8 cellular contexts compared by ENCODE assay signal in the genomic region with DNA sequence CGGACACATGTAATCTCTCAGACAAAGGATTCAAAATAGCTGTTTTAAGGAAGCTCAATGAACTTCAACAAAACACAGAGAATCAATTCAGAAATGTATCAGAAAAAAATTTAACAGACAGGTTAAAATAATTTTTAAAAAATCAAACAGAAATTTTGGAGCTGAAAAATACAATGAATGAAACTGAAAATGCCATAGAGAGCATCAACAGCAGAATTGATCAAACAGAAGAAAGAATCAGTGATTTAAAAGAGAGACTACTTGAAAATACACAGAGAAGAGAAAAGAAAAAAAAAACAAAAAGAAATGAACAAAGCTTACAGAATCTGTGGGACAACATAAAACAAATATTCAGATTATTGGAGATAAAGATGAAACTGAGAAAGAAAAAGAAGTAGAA.
"Had no signal": no experiment of that assay in that cellular context is flagged by ENCODE, and none has a peak within 500 bp of the region (broad histone marks: within the 10 kb centered on the region; RNA-seq: fewer than 3 reads in every experiment).

No MANE protein-coding gene starts in this region.

- H3K4me3 ChIP-seq: GM12878 had no signal

- ATAC-seq: GM12878 had no signal

- FAIRE-seq: G401.6, GM12878, GM12891, GM12892, GM18507, GM19239 had no signal

- DNase-seq: GDM1, GF-D8 had no signal
